1 cellular context compared by ENCODE assay signal in the genomic region with DNA sequence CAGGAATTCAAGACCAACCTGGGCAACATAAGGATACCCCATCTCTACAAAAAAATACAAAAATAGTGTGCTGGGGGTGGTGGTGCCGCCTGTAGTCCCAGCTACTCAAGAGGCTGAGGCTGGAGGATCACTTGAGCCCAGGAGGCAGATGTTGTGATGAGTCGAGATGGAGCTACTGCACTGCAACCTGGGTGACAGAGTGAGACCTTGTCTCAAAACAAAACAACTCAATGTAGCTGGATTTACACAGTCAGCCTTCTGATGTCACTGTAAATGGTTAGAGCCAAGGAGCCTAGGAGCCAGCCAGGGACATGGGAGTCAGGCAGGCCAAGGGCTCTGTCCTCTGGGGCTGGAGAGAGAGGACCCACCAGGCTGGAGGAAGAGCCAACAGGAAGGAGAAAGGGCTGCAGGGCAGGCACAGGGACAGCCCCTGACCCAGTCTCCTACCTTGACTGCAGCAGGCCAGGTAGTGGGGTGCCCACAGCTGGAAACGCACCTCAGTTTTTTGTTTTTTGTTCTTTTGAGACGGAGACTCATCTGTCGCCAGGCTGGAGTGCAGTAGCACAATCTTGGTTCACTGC.
TF ChIP-seq lines count a peak whose summit lies in the region.

No MANE protein-coding gene starts in this region.

TF ChIP-seq in IMR-90, 13 proteins besides CTCF, POLR2A, EP300 and RAD21:
- TF ChIP-seq, protein P1, sequence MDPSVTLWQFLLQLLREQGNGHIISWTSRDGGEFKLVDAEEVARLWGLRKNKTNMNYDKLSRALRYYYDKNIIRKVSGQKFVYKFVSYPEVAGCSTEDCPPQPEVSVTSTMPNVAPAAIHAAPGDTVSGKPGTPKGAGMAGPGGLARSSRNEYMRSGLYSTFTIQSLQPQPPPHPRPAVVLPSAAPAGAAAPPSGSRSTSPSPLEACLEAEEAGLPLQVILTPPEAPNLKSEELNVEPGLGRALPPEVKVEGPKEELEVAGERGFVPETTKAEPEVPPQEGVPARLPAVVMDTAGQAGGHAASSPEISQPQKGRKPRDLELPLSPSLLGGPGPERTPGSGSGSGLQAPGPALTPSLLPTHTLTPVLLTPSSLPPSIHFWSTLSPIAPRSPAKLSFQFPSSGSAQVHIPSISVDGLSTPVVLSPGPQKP (IDR thresholded peaks at IDR 0.05; ENCODE audit: borderline replicate concordance, low read depth, low read length), result no peak
- TF ChIP-seq RCOR1 (IDR thresholded peaks at IDR 0.05; ENCODE audit: insufficient replicate concordance, low read length), result no peak
- no peak for TF ChIP-seq NFE2L2 (IDR thresholded peaks at IDR 0.05; ENCODE audit: low read depth, low read length)
- no peak for TF ChIP-seq RFX5 (IDR thresholded peaks at IDR 0.05; ENCODE audit: low read depth, low read length)
- no peak for TF ChIP-seq MAFK (IDR thresholded peaks at IDR 0.05; ENCODE audit: low read depth, low read length)
- TF ChIP-seq MAZ (IDR thresholded peaks at IDR 0.05; ENCODE audit: borderline replicate concordance, low read depth, low read length), result no peak
- no peak for TF ChIP-seq MXI1 (IDR thresholded peaks at IDR 0.05; ENCODE audit: borderline replicate concordance, low read depth, low read length)
- TF ChIP-seq CHD1 (IDR thresholded peaks at IDR 0.05; ENCODE audit: low read depth, low read length), result no peak
- no peak for TF ChIP-seq FOS (IDR thresholded peaks at IDR 0.05; ENCODE audit: low read depth, low read length)
- TF ChIP-seq BHLHE40 (IDR thresholded peaks at IDR 0.05; ENCODE audit: low read depth, low read length), result no peak
- TF ChIP-seq, protein P2, sequence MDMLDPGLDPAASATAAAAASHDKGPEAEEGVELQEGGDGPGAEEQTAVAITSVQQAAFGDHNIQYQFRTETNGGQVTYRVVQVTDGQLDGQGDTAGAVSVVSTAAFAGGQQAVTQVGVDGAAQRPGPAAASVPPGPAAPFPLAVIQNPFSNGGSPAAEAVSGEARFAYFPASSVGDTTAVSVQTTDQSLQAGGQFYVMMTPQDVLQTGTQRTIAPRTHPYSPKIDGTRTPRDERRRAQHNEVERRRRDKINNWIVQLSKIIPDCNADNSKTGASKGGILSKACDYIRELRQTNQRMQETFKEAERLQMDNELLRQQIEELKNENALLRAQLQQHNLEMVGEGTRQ (IDR thresholded peaks at IDR 0.05; ENCODE audit: low read depth, low read length), result no peak
- no peak for TF ChIP-seq CEBPB (IDR thresholded peaks at IDR 0.05; ENCODE audit: low read depth, low read length)
- TF ChIP-seq SMC3 (IDR thresholded peaks at IDR 0.05; ENCODE audit: low read depth, low read length), result no peak
